Comparison of ENCODE assay signal across 23 cellular contexts in genomic region chr4:6054162-6054922, GRCh38. TPM values are rescaled to one million over a fixed set of nuclear protein-coding genes. Genes with fewer than 3 reads are reported as not detected.
"Had no signal": no experiment of that assay in that cellular context is flagged by ENCODE, and none has a peak within 500 bp of the region (broad histone marks: within the 10 kb centered on the region; RNA-seq: fewer than 3 reads in every experiment).

No MANE protein-coding gene starts in this region.

- DNase-seq: activated B cell treated with CpG ODN at 0.5 μM for 24 hours; activated CD4-positive, alpha-beta memory T cell treated with anti-CD3 and anti-CD28 coated beads for 36 hours; activated CD4-positive, alpha-beta T cell treated with anti-CD3 and anti-CD28 coated beads for 1 hour; activated CD4-positive, alpha-beta T cell treated with anti-CD3 and anti-CD28 coated beads, Interleukin-2, amount 10 ng/mL, durations not matched to agents 7 days and 5 days; activated CD8-positive, alpha-beta memory T cell treated with anti-CD3 and anti-CD28 coated beads for 24 hours; activated effector memory CD4-positive, alpha-beta T cell treated with anti-CD3 and anti-CD28 coated beads, Interleukin-2, amount 50 U/mL, for 16 hours; activated naive CD4-positive, alpha-beta T cell treated with Interleukin-2 at 50 U/mL for 16 hours; activated naive CD8-positive, alpha-beta T cell treated with anti-CD3 and anti-CD28 coated beads, Interleukin-2, amount 50 U/mL, for 24 hours; activated T-cell treated with anti-CD3 and anti-CD28 coated beads, Interleukin-2, amount 50 U/mL, for 4 hours; amniotic stem cell; MG63; NCI-H1105; NCI-H1436; NCI-H1694 treated with DMSO at 0.1 percent for 48 hours; NCI-H2029 treated with DMSO at 0.1 percent for 48 hours; NCI-H510A treated with DMSO at 0.1 percent for 48 hours; Peyer's patch; Right ventricle myocardium superior; SJCRH30; SK-N-SH had no signal

- H3K27ac ChIP-seq: Peyer's patch, RWPE1, SJCRH30 had no signal

- ATAC-seq: activated naive CD4-positive, alpha-beta T cell treated with anti-CD3 and anti-CD28 coated beads, Interleukin-2, amount 50 U/mL, for 72 hours; activated naive CD8-positive, alpha-beta T cell treated with anti-CD3 and anti-CD28 coated beads, Interleukin-2, amount 50 U/mL, for 24 hours; activated T-cell treated with anti-CD3 and anti-CD28 coated beads, Interleukin-2, amount 50 U/mL, for 4 hours had no signal

- FAIRE-seq: astrocyte had no signal

- H3K9me3 ChIP-seq: MG63, SK-N-SH had no signal

- H3K27me3 ChIP-seq: MG63, Peyer's patch had no signal

- H3K36me3 ChIP-seq: MG63, Peyer's patch, SJCRH30 had no signal

- H3K4me1 ChIP-seq: Peyer's patch, SJCRH30 had no signal

- H3K4me3 ChIP-seq: MG63, Peyer's patch, SJCRH30 had no signal

- H3K9ac ChIP-seq: SK-N-SH had no signal

- H3K9me2 ChIP-seq: SK-N-SH had no signal

- H3K4me2 ChIP-seq: SK-N-SH had no signal

RNA-seq across cellular contexts. Expression of gene C4orf50, which starts 36.1 kb away (rescaled TPM):
- total RNA-seq: activated B cell treated with CpG ODN at 0.5 μM for 24 hours, Right ventricle myocardium superior, SJCRH30 had no signal
